In genomic region chr4:3407930-3408792, GRCh38 we compare ENCODE assay signal across 1 cellular context.
TF ChIP-seq lines count a peak whose summit lies in the region.

No MANE protein-coding gene starts in this region.

TF ChIP-seq in HepG2, 621 proteins besides CTCF, POLR2A, EP300 and RAD21 (continued from another document and continues in another):
- TF ChIP-seq ZHX2 (IDR thresholded peaks at IDR 0.05; ENCODE audit: low read depth), result 0 out of 2 replicates have a peak, but pooled peaks have one; percentile 63
- TF ChIP-seq ZHX2 (CRISPR knock-in tag; IDR thresholded peaks at IDR 0.05; ENCODE audit: borderline replicate concordance), result no peak
- no peak for TF ChIP-seq ZNF7 (CRISPR knock-in tag; IDR thresholded peaks at IDR 0.05)
- peak; percentile 22; the same call in 1 of the 2 replicates for TF ChIP-seq SSRP1 (CRISPR knock-in tag; IDR thresholded peaks at IDR 0.05)
- TF ChIP-seq ZNF101 (CRISPR knock-in tag; IDR thresholded peaks at IDR 0.05; ENCODE audit: borderline replicate concordance, low read depth), result no peak
- no peak for TF ChIP-seq ZFP41 (CRISPR knock-in tag; IDR thresholded peaks at IDR 0.05; ENCODE audit: borderline replicate concordance)
- TF ChIP-seq XRCC5 (optimal IDR thresholded peaks at IDR 0.05; ENCODE audit: low read length), result no peak
- TF ChIP-seq MXD1 (CRISPR knock-in tag; IDR thresholded peaks at IDR 0.05), result 0 out of 2 replicates have a peak, but pooled peaks have one; percentile 54
- TF ChIP-seq ZNF503 (CRISPR knock-in tag; IDR thresholded peaks at IDR 0.05), result peak; percentile 72
- TF ChIP-seq ZNF670 (CRISPR knock-in tag; IDR thresholded peaks at IDR 0.05; ENCODE audit: borderline replicate concordance), result no peak
- TF ChIP-seq CBX2 (IDR thresholded peaks at IDR 0.05; ENCODE audit: low read depth, low read length), result no peak
- no peak for TF ChIP-seq CBX2 (CRISPR knock-in tag; IDR thresholded peaks at IDR 0.05; ENCODE audit: low read depth)
- TF ChIP-seq FOXM1 (CRISPR knock-in tag; IDR thresholded peaks at IDR 0.05), result no peak
- peak; percentile 41 to 75 for TF ChIP-seq MAFK (conservative IDR thresholded peaks at IDR 0.05 in 1 of 2, IDR thresholded peaks at IDR 0.05 in 1 of 2; ENCODE audit: low read length in 2 of 2)
- TF ChIP-seq ZNF839 (CRISPR knock-in tag; IDR thresholded peaks at IDR 0.05; ENCODE audit: borderline replicate concordance), result no peak
- TF ChIP-seq SAFB2 (CRISPR knock-in tag; IDR thresholded peaks at IDR 0.05; ENCODE audit: borderline replicate concordance, low read depth), result no peak
- TF ChIP-seq MNT (IDR thresholded peaks at IDR 0.05), result peak; percentile 67
- no peak for TF ChIP-seq ZNF136 (CRISPR knock-in tag; IDR thresholded peaks at IDR 0.05; ENCODE audit: low read depth)
- TF ChIP-seq ZNF788 (CRISPR knock-in tag; IDR thresholded peaks at IDR 0.05; ENCODE audit: borderline replicate concordance), result 0 out of 2 replicates have a peak, but pooled peaks have one; percentile 26
- TF ChIP-seq ZMYM2 (CRISPR knock-in tag; IDR thresholded peaks at IDR 0.05), result no peak
- TF ChIP-seq ZNF10 (CRISPR knock-in tag; IDR thresholded peaks at IDR 0.05; ENCODE audit: borderline replicate concordance, low read depth), result no peak
- peak; percentile 68 for TF ChIP-seq HDAC1 (CRISPR knock-in tag; IDR thresholded peaks at IDR 0.05)
- TF ChIP-seq ZNF766 (CRISPR knock-in tag; IDR thresholded peaks at IDR 0.05; ENCODE audit: borderline replicate concordance), result peak; percentile 84; the same call in 1 of the 2 replicates
- TF ChIP-seq MYC (CRISPR knock-in tag; IDR thresholded peaks at IDR 0.05; ENCODE audit: borderline replicate concordance), result peak; percentile 77
- peak; percentile 65 for TF ChIP-seq PATZ1 (CRISPR knock-in tag; IDR thresholded peaks at IDR 0.05)
- no peak for TF ChIP-seq HNRNPK (IDR thresholded peaks at IDR 0.05; ENCODE audit: low read depth, low read length, poor library complexity, severe bottlenecking)
- 0 out of 2 replicates have a peak, but pooled peaks have one; percentile 52 for TF ChIP-seq NFKBIZ (CRISPR knock-in tag; IDR thresholded peaks at IDR 0.05)
- TF ChIP-seq TEF (CRISPR knock-in tag; IDR thresholded peaks at IDR 0.05), result no peak; the same call in none of the 2 replicates
- no peak for TF ChIP-seq ZNF691 (CRISPR knock-in tag; IDR thresholded peaks at IDR 0.05; ENCODE audit: borderline replicate concordance, low read depth)
- TF ChIP-seq ZNF776 (CRISPR knock-in tag; IDR thresholded peaks at IDR 0.05), result no peak
- no peak for TF ChIP-seq PRMT3 (CRISPR knock-in tag; IDR thresholded peaks at IDR 0.05; ENCODE audit: borderline replicate concordance, low read depth)
- no peak for TF ChIP-seq ZNF367 (CRISPR knock-in tag; IDR thresholded peaks at IDR 0.05; ENCODE audit: borderline replicate concordance)
- TF ChIP-seq ZNF230 (CRISPR knock-in tag; IDR thresholded peaks at IDR 0.05), result no peak
- no peak for TF ChIP-seq NFYB (CRISPR knock-in tag; IDR thresholded peaks at IDR 0.05)
- TF ChIP-seq ZKSCAN1 (IDR thresholded peaks at IDR 0.05; ENCODE audit: low read length), result no peak
- TF ChIP-seq RNF2 (conservative IDR thresholded peaks at IDR 0.05; ENCODE audit: low read depth), result no peak
- no peak for TF ChIP-seq ZNF652 (CRISPR knock-in tag; IDR thresholded peaks at IDR 0.05; ENCODE audit: borderline replicate concordance, low read depth)
- peak; percentile 81 for TF ChIP-seq ARID3A (IDR thresholded peaks at IDR 0.05; ENCODE audit: low read depth, low read length)
- TF ChIP-seq MTERF4 (CRISPR knock-in tag; IDR thresholded peaks at IDR 0.05), result no peak
- TF ChIP-seq KLF16 (CRISPR knock-in tag; IDR thresholded peaks at IDR 0.05), result peak in 1 of 2 experiments; percentile 73; a peak in 1 of 4 replicates
- peak; percentile 99 for TF ChIP-seq ARNTL (CRISPR knock-in tag; IDR thresholded peaks at IDR 0.05)
- peak; percentile 37 for TF ChIP-seq POLR2AphosphoS5 (IDR thresholded peaks at IDR 0.05; ENCODE audit: low read depth, low read length)
- no peak for TF ChIP-seq NFATC3 (CRISPR knock-in tag; IDR thresholded peaks at IDR 0.05)
- no peak for TF ChIP-seq SP1 (IDR thresholded peaks at IDR 0.05)
- TF ChIP-seq SP1 (CRISPR knock-in tag; IDR thresholded peaks at IDR 0.05), result no peak; the same call in 1 of the 2 replicates
- 0 out of 2 replicates have a peak, but pooled peaks have one; percentile 56 for TF ChIP-seq KLF11 (CRISPR knock-in tag; IDR thresholded peaks at IDR 0.05)
- TF ChIP-seq HOXA7 (CRISPR knock-in tag; IDR thresholded peaks at IDR 0.05), result no peak
- TF ChIP-seq MAFF (IDR thresholded peaks at IDR 0.05; ENCODE audit: low read depth, low read length), result peak; percentile 56
- TF ChIP-seq EHMT2 (IDR thresholded peaks at IDR 0.05; ENCODE audit: borderline replicate concordance, low read depth, low read length), result peak; percentile 70; the same call in 1 of the 2 replicates
- TF ChIP-seq AGO1 (IDR thresholded peaks at IDR 0.05; ENCODE audit: low read depth, low read length, poor library complexity, severe bottlenecking), result no peak
- peak; percentile 98 for TF ChIP-seq SALL1 (CRISPR knock-in tag; IDR thresholded peaks at IDR 0.05)
- TF ChIP-seq DR1 (CRISPR knock-in tag; IDR thresholded peaks at IDR 0.05), result peak; percentile 74; the same call in 1 of the 2 replicates
- no peak for TF ChIP-seq ZEB1 (IDR thresholded peaks at IDR 0.05; ENCODE audit: insufficient replicate concordance, low read depth)
